ENCODE assay signal across 1 cellular context in the genomic region with DNA sequence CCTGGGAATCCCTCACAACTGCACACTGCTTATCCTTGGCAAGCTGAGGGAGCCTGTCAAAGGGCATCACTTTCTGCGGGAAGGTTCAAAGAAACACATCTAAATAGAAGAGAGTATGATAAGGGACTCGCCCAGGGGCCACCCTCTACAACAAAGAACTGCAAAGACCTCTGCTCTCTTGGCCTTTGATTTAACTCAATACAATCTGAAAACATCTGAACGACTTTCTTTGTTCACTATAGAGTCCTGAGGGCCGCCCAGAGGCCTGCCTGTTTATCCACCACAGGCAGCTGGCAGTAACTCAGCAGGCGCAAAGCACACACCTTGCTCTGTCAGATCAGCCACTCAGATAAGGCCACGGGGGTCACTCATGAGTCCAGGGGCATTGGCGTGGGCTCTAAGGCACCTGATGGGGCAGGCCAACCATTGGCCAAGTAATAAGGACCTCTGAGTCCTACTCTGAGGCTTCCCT.
TF ChIP-seq lines count a peak whose summit lies in the region.

No MANE protein-coding gene starts in this region.

TF ChIP-seq in HepG2, 621 proteins besides CTCF, POLR2A, EP300 and RAD21 (continued from another document and continues in another):
- TF ChIP-seq, protein P1, sequence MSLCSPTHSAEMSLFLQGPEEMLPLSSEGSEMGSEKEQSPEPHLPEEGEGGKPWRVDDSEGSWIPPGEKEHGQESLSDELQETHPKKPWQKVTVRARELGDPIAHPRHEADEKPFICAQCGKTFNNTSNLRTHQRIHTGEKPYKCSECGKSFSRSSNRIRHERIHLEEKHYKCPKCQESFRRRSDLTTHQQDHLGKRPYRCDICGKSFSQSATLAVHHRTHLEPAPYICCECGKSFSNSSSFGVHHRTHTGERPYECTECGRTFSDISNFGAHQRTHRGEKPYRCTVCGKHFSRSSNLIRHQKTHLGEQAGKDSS (CRISPR knock-in tag; IDR thresholded peaks at IDR 0.05; ENCODE audit: borderline replicate concordance, low read depth) = peak; percentile 38; the same call in 1 of the 2 replicates
- TF ChIP-seq ZNF883 (CRISPR knock-in tag; IDR thresholded peaks at IDR 0.05; ENCODE audit: not compliant biosample characterization) (no peak), ZSCAN9 (CRISPR knock-in tag; IDR thresholded peaks at IDR 0.05; ENCODE audit: borderline replicate concordance) (0 out of 2 replicates have a peak, but pooled peaks have one; percentile 21), MYNN (CRISPR knock-in tag; IDR thresholded peaks at IDR 0.05; ENCODE audit: low read depth) (no peak), ZBTB20 (CRISPR knock-in tag; IDR thresholded peaks at IDR 0.05; ENCODE audit: borderline replicate concordance, low read depth) (no peak; the same call in 1 of the 2 replicates), JUNB (CRISPR knock-in tag; IDR thresholded peaks at IDR 0.05; ENCODE audit: borderline replicate concordance) (no peak), NR2F2 (IDR thresholded peaks at IDR 0.05; ENCODE audit: borderline replicate concordance, low read depth) (peak; percentile 97), GABPB1 (CRISPR knock-in tag; IDR thresholded peaks at IDR 0.05) (no peak), ZNF251 (CRISPR knock-in tag; IDR thresholded peaks at IDR 0.05) (no peak), ZNF670 (CRISPR knock-in tag; IDR thresholded peaks at IDR 0.05; ENCODE audit: borderline replicate concordance) (no peak), ZNF34 (CRISPR knock-in tag; IDR thresholded peaks at IDR 0.05; ENCODE audit: borderline replicate concordance) (no peak; the same call in 1 of the 2 replicates), ZNF235 (CRISPR knock-in tag; IDR thresholded peaks at IDR 0.05; ENCODE audit: borderline replicate concordance) (no peak), CENPT (CRISPR knock-in tag; IDR thresholded peaks at IDR 0.05; ENCODE audit: low read depth) (no peak), SAFB2 (CRISPR knock-in tag; IDR thresholded peaks at IDR 0.05; ENCODE audit: borderline replicate concordance, low read depth) (no peak), ARNT (IDR thresholded peaks at IDR 0.05) (no peak), GATA4 (IDR thresholded peaks at IDR 0.05; ENCODE audit: borderline replicate concordance, low read depth) (peak; percentile 96), ZNF558 (CRISPR knock-in tag; IDR thresholded peaks at IDR 0.05; ENCODE audit: borderline replicate concordance) (no peak), SMARCE1 (IDR thresholded peaks at IDR 0.05; ENCODE audit: borderline replicate concordance) (no peak), ZNF674 (CRISPR knock-in tag; IDR thresholded peaks at IDR 0.05; ENCODE audit: low read depth) (no peak), CEBPB (IDR thresholded peaks at IDR 0.05; ENCODE audit: borderline replicate concordance, low read depth, low read length) (no peak), KDM6A (CRISPR knock-in tag; IDR thresholded peaks at IDR 0.05; ENCODE audit: low read depth) (peak; percentile 69), ZBTB1 (CRISPR knock-in tag; IDR thresholded peaks at IDR 0.05; ENCODE audit: borderline replicate concordance) (no peak), ZNF780A (CRISPR knock-in tag; IDR thresholded peaks at IDR 0.05) (no peak), NFATC3 (CRISPR knock-in tag; IDR thresholded peaks at IDR 0.05) (no peak), ZNF777 (CRISPR knock-in tag; IDR thresholded peaks at IDR 0.05) (no peak), PCBP2 (optimal IDR thresholded peaks at IDR 0.05; ENCODE audit: low read depth, low read length, poor library complexity, severe bottlenecking) (no peak), NCOR1 (IDR thresholded peaks at IDR 0.05; ENCODE audit: borderline replicate concordance, low read length) (peak; percentile 93; the same call in 1 of the 2 replicates)
- TF ChIP-seq, protein P2, sequence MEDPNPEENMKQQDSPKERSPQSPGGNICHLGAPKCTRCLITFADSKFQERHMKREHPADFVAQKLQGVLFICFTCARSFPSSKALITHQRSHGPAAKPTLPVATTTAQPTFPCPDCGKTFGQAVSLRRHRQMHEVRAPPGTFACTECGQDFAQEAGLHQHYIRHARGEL (CRISPR knock-in tag; IDR thresholded peaks at IDR 0.05) = no peak
- TF ChIP-seq, protein P3, sequence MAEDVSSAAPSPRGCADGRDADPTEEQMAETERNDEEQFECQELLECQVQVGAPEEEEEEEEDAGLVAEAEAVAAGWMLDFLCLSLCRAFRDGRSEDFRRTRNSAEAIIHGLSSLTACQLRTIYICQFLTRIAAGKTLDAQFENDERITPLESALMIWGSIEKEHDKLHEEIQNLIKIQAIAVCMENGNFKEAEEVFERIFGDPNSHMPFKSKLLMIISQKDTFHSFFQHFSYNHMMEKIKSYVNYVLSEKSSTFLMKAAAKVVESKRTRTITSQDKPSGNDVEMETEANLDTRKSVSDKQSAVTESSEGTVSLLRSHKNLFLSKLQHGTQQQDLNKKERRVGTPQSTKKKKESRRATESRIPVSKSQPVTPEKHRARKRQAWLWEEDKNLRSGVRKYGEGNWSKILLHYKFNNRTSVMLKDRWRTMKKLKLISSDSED (CRISPR knock-in tag; IDR thresholded peaks at IDR 0.05) = no peak
- TF ChIP-seq, protein P4, sequence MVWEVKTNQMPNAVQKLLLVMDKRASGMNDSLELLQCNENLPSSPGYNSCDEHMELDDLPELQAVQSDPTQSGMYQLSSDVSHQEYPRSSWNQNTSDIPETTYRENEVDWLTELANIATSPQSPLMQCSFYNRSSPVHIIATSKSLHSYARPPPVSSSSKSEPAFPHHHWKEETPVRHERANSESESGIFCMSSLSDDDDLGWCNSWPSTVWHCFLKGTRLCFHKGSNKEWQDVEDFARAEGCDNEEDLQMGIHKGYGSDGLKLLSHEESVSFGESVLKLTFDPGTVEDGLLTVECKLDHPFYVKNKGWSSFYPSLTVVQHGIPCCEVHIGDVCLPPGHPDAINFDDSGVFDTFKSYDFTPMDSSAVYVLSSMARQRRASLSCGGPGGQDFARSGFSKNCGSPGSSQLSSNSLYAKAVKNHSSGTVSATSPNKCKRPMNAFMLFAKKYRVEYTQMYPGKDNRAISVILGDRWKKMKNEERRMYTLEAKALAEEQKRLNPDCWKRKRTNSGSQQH (CRISPR knock-in tag; IDR thresholded peaks at IDR 0.05; ENCODE audit: low read depth) = no peak
- TF ChIP-seq, protein P5, sequence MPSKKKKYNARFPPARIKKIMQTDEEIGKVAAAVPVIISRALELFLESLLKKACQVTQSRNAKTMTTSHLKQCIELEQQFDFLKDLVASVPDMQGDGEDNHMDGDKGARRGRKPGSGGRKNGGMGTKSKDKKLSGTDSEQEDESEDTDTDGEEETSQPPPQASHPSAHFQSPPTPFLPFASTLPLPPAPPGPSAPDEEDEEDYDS (CRISPR knock-in tag; IDR thresholded peaks at IDR 0.05) = no peak
- TF ChIP-seq, protein P6, sequence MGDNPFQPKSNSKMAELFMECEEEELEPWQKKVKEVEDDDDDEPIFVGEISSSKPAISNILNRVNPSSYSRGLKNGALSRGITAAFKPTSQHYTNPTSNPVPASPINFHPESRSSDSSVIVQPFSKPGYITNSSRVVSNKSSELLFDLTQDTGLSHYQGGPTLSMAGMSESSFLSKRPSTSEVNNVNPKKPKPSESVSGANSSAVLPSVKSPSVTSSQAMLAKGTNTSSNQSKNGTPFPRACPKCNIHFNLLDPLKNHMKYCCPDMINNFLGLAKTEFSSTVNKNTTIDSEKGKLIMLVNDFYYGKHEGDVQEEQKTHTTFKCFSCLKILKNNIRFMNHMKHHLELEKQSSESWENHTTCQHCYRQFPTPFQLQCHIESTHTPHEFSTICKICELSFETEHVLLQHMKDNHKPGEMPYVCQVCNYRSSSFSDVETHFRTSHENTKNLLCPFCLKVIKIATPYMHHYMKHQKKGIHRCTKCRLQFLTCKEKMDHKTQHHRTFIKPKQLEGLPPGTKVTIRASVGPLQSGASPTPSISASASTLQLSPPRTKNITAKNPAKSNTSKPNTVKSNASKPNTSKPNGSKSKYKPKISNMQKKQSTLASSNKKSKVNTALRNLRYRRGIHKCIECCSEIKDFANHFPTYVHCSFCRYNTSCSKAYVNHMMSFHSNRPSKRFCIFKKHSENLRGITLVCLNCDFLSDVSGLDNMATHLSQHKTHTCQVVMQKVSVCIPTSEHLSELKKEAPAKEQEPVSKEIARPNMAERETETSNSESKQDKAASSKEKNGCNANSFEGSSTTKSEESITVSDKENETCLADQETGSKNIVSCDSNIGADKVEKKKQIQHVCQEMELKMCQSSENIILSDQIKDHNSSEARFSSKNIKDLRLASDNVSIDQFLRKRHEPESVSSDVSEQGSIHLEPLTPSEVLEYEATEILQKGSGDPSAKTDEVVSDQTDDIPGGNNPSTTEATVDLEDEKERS (CRISPR knock-in tag; IDR thresholded peaks at IDR 0.05) = no peak
- TF ChIP-seq, protein P7, sequence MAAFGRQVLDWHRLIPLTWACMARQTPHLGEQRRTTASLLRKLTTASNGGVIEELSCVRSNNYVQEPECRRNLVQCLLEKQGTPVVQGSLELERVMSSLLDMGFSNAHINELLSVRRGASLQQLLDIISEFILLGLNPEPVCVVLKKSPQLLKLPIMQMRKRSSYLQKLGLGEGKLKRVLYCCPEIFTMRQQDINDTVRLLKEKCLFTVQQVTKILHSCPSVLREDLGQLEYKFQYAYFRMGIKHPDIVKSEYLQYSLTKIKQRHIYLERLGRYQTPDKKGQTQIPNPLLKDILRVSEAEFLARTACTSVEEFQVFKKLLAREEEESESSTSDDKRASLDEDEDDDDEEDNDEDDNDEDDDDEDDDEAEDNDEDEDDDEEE (CRISPR knock-in tag; IDR thresholded peaks at IDR 0.05) = no peak
- TF ChIP-seq, protein P8, sequence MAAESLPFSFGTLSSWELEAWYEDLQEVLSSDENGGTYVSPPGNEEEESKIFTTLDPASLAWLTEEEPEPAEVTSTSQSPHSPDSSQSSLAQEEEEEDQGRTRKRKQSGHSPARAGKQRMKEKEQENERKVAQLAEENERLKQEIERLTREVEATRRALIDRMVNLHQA (CRISPR knock-in tag; IDR thresholded peaks at IDR 0.05) = no peak
- TF ChIP-seq, protein P9, sequence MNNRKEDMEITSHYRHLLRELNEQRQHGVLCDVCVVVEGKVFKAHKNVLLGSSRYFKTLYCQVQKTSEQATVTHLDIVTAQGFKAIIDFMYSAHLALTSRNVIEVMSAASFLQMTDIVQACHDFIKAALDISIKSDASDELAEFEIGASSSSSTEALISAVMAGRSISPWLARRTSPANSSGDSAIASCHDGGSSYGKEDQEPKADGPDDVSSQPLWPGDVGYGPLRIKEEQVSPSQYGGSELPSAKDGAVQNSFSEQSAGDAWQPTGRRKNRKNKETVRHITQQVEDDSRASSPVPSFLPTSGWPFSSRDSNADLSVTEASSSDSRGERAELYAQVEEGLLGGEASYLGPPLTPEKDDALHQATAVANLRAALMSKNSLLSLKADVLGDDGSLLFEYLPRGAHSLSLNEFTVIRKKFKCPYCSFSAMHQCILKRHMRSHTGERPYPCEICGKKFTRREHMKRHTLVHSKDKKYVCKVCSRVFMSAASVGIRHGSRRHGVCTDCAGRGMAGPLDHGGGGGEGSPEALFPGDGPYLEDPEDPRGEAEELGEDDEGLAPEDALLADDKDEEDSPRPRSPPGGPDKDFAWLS (CRISPR knock-in tag; IDR thresholded peaks at IDR 0.05; ENCODE audit: borderline replicate concordance) = no peak
- TF ChIP-seq, protein P10, sequence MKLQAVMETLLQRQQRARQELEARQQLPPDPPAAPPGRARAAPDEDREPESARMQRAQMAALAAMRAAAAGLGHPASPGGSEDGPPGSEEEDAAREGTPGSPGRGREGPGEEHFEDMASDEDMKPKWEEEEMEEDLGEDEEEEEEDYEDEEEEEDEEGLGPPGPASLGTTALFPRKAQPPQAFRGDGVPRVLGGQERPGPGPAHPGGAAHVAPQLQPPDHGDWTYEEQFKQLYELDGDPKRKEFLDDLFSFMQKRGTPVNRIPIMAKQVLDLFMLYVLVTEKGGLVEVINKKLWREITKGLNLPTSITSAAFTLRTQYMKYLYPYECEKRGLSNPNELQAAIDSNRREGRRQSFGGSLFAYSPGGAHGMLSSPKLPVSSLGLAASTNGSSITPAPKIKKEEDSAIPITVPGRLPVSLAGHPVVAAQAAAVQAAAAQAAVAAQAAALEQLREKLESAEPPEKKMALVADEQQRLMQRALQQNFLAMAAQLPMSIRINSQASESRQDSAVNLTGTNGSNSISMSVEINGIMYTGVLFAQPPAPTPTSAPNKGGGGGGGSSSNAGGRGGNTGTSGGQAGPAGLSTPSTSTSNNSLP (IDR thresholded peaks at IDR 0.05; ENCODE audit: low read depth, low read length) = peak; percentile 88
- TF ChIP-seq, protein P11, sequence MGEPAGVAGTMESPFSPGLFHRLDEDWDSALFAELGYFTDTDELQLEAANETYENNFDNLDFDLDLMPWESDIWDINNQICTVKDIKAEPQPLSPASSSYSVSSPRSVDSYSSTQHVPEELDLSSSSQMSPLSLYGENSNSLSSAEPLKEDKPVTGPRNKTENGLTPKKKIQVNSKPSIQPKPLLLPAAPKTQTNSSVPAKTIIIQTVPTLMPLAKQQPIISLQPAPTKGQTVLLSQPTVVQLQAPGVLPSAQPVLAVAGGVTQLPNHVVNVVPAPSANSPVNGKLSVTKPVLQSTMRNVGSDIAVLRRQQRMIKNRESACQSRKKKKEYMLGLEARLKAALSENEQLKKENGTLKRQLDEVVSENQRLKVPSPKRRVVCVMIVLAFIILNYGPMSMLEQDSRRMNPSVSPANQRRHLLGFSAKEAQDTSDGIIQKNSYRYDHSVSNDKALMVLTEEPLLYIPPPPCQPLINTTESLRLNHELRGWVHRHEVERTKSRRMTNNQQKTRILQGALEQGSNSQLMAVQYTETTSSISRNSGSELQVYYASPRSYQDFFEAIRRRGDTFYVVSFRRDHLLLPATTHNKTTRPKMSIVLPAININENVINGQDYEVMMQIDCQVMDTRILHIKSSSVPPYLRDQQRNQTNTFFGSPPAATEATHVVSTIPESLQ (CRISPR knock-in tag; conservative IDR thresholded peaks at IDR 0.05) = no peak
- TF ChIP-seq, protein P12, sequence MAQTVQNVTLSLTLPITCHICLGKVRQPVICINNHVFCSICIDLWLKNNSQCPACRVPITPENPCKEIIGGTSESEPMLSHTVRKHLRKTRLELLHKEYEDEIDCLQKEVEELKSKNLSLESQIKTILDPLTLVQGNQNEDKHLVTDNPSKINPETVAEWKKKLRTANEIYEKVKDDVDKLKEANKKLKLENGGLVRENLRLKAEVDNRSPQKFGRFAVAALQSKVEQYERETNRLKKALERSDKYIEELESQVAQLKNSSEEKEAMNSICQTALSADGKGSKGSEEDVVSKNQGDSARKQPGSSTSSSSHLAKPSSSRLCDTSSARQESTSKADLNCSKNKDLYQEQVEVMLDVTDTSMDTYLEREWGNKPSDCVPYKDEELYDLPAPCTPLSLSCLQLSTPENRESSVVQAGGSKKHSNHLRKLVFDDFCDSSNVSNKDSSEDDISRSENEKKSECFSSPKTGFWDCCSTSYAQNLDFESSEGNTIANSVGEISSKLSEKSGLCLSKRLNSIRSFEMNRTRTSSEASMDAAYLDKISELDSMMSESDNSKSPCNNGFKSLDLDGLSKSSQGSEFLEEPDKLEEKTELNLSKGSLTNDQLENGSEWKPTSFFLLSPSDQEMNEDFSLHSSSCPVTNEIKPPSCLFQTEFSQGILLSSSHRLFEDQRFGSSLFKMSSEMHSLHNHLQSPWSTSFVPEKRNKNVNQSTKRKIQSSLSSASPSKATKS (CRISPR knock-in tag; IDR thresholded peaks at IDR 0.05) = no peak
- TF ChIP-seq, protein P13, sequence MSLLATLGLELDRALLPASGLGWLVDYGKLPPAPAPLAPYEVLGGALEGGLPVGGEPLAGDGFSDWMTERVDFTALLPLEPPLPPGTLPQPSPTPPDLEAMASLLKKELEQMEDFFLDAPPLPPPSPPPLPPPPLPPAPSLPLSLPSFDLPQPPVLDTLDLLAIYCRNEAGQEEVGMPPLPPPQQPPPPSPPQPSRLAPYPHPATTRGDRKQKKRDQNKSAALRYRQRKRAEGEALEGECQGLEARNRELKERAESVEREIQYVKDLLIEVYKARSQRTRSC (CRISPR knock-in tag; IDR thresholded peaks at IDR 0.05; ENCODE audit: low read depth) = no peak
